Comparison of ENCODE assay signal across 2 cellular contexts in the genomic region with DNA sequence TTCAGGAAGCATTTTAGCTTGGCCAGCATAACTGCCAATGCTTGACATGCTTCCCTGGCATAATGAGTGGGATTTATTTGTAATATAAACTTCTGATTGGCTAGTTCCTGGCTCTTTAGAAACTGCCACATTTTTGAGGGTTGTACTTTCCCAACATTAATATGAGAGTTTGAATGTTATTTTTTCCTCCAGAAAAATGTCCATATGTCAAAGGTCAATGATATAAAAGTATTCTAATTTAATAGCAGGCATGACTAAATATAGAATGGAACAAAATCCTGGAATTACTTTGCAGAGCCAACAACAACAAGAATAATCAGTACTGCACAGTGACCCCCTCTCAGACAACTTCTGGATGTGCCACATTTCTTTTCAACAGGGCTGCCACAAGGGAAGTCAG.
TF ChIP-seq lines count a peak whose summit lies in the region.

No MANE protein-coding gene starts in this region.

TF ChIP-seq in liver, 16 proteins besides CTCF, POLR2A, EP300 and RAD21:
- TF ChIP-seq NR2F2 (IDR thresholded peaks at IDR 0.05) (peak; percentile 94), RXRA (IDR thresholded peaks at IDR 0.05) (peak in 1 of 2 donors; percentile 36)
- TF ChIP-seq, protein P1, sequence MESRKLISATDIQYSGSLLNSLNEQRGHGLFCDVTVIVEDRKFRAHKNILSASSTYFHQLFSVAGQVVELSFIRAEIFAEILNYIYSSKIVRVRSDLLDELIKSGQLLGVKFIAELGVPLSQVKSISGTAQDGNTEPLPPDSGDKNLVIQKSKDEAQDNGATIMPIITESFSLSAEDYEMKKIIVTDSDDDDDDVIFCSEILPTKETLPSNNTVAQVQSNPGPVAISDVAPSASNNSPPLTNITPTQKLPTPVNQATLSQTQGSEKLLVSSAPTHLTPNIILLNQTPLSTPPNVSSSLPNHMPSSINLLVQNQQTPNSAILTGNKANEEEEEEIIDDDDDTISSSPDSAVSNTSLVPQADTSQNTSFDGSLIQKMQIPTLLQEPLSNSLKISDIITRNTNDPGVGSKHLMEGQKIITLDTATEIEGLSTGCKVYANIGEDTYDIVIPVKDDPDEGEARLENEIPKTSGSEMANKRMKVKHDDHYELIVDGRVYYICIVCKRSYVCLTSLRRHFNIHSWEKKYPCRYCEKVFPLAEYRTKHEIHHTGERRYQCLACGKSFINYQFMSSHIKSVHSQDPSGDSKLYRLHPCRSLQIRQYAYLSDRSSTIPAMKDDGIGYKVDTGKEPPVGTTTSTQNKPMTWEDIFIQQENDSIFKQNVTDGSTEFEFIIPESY (IDR thresholded peaks at IDR 0.05), result no peak

TF ChIP-seq in HepG2, 621 proteins besides CTCF, POLR2A, EP300 and RAD21:
- TF ChIP-seq KDM3A (CRISPR knock-in tag; IDR thresholded peaks at IDR 0.05; ENCODE audit: low read depth) (no peak), ZNF180 (CRISPR knock-in tag; IDR thresholded peaks at IDR 0.05; ENCODE audit: borderline replicate concordance, low read depth) (no peak), AFF4 (CRISPR knock-in tag; IDR thresholded peaks at IDR 0.05) (no peak), ZFP91 (CRISPR knock-in tag; IDR thresholded peaks at IDR 0.05; ENCODE audit: borderline replicate concordance) (no peak), KLF13 (CRISPR knock-in tag; IDR thresholded peaks at IDR 0.05) (no peak), ZBTB21 (CRISPR knock-in tag; IDR thresholded peaks at IDR 0.05) (no peak), ZNF652 (CRISPR knock-in tag; IDR thresholded peaks at IDR 0.05; ENCODE audit: borderline replicate concordance, low read depth) (no peak)
